16 cellular contexts compared by ENCODE assay signal in the genomic region with DNA sequence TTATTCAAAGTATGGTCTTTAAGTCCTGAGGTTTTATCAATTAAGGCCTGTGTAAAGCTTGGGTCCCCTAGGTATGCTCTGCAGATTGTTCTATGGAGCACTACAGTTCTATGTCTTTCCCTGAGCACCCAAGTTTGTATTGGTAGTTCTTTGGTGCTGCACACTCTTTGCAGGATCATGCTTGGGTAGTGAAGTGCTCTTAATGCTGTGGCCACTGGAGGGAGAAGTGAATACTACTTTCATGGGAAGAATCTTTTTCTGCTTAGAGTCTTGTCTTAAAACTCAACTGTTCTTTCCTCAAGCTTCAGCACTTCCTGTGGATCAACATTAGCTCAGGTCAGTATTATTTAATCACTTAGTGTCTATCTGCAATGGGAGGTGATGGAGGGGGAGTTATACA.
DNase-seq lines count a peak whose midpoint lies in the region; ATAC-seq lines count a peak whose summit lies in the region.
"Had no signal": no experiment of that assay in that cellular context is flagged by ENCODE, and none has a peak within 500 bp of the region (broad histone marks: within the 10 kb centered on the region; RNA-seq: fewer than 3 reads in every experiment).

No MANE protein-coding gene starts in this region.

- ATAC-seq in esophagus mucosa (peak; percentile 23), HG03196 (IDR thresholded peaks at IDR 0.05; ENCODE audit: unreplicated experiment) (no peak)
- ATAC-seq: right lobe of liver had no signal

- DNase-seq in NCI-H82 (lab: John Stamatoyannopoulos, UW) = peak; percentile 2
- no peak for DNase-seq in NCI-H82 treated with DMSO at 0.1 percent for 48 hours (lab: John Stamatoyannopoulos, UW; ENCODE audit: unreplicated experiment)
- peak; percentile 47 for DNase-seq in RPMI7951 (ENCODE audit: low read depth)
- peak; percentile 3 for DNase-seq in renal cortical epithelial cell (ENCODE audit: low read depth)
- no peak for DNase-seq in islet precursor cell
- no peak for DNase-seq in medulla oblongata (ENCODE audit: extremely low spot score)
- DNase-seq: 8988T; activated CD4-positive, CD25-positive, alpha-beta regulatory T cell; activated gamma-delta T cell treated with Interleukin-2 at 50 U/mL for 16 hours; dermis blood vessel endothelial cell; IMR-90; NCI-H1417; NCI-H2227 treated with DMSO at 0.1 percent for 48 hours; right lobe of liver had no signal

Comparison
In these comparisons a context has a peak if more than half of its experiments do, and no peak if none do; other contexts are left out.
1. DNase-seq: peak in NCI-H82 (single experiment), RPMI7951 (single experiment) and renal cortical epithelial cell (single experiment); none in NCI-H82 treated with DMSO at 0.1 percent for 48 hours (single experiment), islet precursor cell (single experiment) and medulla oblongata (single experiment).